In genomic region chr2:155513248-155513647, GRCh38 we compare ENCODE assay signal across 32 cellular contexts.
"Had no signal": no experiment of that assay in that cellular context is flagged by ENCODE, and none has a peak within 500 bp of the region (broad histone marks: within the 10 kb centered on the region; RNA-seq: fewer than 3 reads in every experiment).

No MANE protein-coding gene starts in this region.

- H3K79me2 ChIP-seq: parathyroid adenoma had no signal

- H3K4me3 Mint-ChIP-seq: naive thymus-derived CD8-positive, alpha-beta T cell; natural killer cell treated with Interleukin-12 subunit alpha and Interleukin-12 subunit beta and Interleukin-15 and Interleukin-18, amount 100 ng/mL, for 72 hours; nephron progenitor cell; neural crest cell; stimulated activated memory B cell treated with anti-CD40 and anti-IgM and Interleukin-4, amounts not matched to agents 10 μg/mL and 1 μg/mL and 100 μg/mL, for 72 hours; stimulated activated naive CD8-positive, alpha-beta T cell treated with anti-CD3 and anti-CD28 coated beads, Interleukin-15, amount 100 ng/mL, for 72 hours; type B pancreatic cell had no signal

- H3K27me3 ChIP-seq: ovary, spleen, suprapubic skin, testis, tibial artery, transverse colon, upper lobe of right lung, uterus had no signal

- H3K27ac ChIP-seq: ovary, parathyroid adenoma, psoas muscle, skin epidermis, spleen, suprapubic skin, testis, tibial artery, transverse colon, upper lobe of right lung, uterus had no signal

- H2AFZ ChIP-seq: parathyroid adenoma had no signal

- DNase-seq: naive thymus-derived CD8-positive, alpha-beta T cell; nephron progenitor cell; occipital lobe; ovary; posterior cingulate gyrus; psoas muscle; right cardiac atrium; spleen; stimulated activated CD4-positive, alpha-beta T cell treated with anti-CD3 and anti-CD28 coated beads, Interleukin-12 subunit alpha, Interleukin-12 subunit beta, amount 100 ng/mL, for 4 hours; stimulated activated CD4-positive, alpha-beta T cell treated with anti-CD3 and anti-CD28 coated beads, Interleukin-1b, Interleukin-23, amount 100 ng/mL, for 48 hours; stimulated activated CD4-positive, alpha-beta T cell treated with anti-CD3 and anti-CD28 coated beads, Interleukin-4, amount 100 ng/mL, for 1 hour; stimulated activated CD4-positive, alpha-beta T cell treated with anti-CD3 and anti-CD28 coated beads, Interleukin-4, amount 100 ng/mL, for 4 hours; stimulated activated CD8-positive, alpha-beta memory T cell treated with anti-CD3 and anti-CD28 coated beads, Interleukin-4, amount 100 ng/mL, for 48 hours; stimulated activated naive CD4-positive, alpha-beta T cell; stimulated activated naive CD8-positive, alpha-beta T cell treated with anti-CD3 and anti-CD28 coated beads, Interleukin-15, amount 100 ng/mL, for 72 hours; stimulated activated naive CD8-positive, alpha-beta T cell treated with anti-CD3 and anti-CD28 coated beads, Interleukin-15, Interleukin-2, amounts not matched to agents 100 U/mL and 50 U/mL, for 24 hours; substantia nigra; testis; tibial artery; transverse colon; upper lobe of right lung; uterus had no signal

- H3K27ac Mint-ChIP-seq: naive thymus-derived CD8-positive, alpha-beta T cell; natural killer cell treated with Interleukin-12 subunit alpha and Interleukin-12 subunit beta and Interleukin-15 and Interleukin-18, amount 100 ng/mL, for 72 hours; nephron progenitor cell; progenitor cell of endocrine pancreas; stimulated activated memory B cell treated with anti-CD40 and anti-IgM and Interleukin-4, amounts not matched to agents 10 μg/mL and 1 μg/mL and 100 μg/mL, for 72 hours; stimulated activated naive CD8-positive, alpha-beta T cell treated with anti-CD3 and anti-CD28 coated beads, Interleukin-15, amount 100 ng/mL, for 72 hours; type B pancreatic cell had no signal

- H3K36me3 ChIP-seq: ovary, spleen, suprapubic skin, tibial artery, transverse colon, upper lobe of right lung, uterus had no signal

- H3K4me3 ChIP-seq: ovary, psoas muscle, skin epidermis, smooth muscle cell, spleen, suprapubic skin, testis, tibial artery, transverse colon, upper lobe of right lung, uterus had no signal

- H3K4me2 ChIP-seq: smooth muscle cell had no signal

- H3K4me1 Mint-ChIP-seq: naive thymus-derived CD8-positive, alpha-beta T cell; nephron progenitor cell; neural crest cell; stimulated activated memory B cell treated with anti-CD40 and anti-IgM and Interleukin-4, amounts not matched to agents 10 μg/mL and 1 μg/mL and 100 μg/mL, for 72 hours; stimulated activated naive CD8-positive, alpha-beta T cell treated with anti-CD3 and anti-CD28 coated beads, Interleukin-15, amount 100 ng/mL, for 72 hours had no signal

- H3K9ac ChIP-seq: parathyroid adenoma had no signal

- H3K36me3 Mint-ChIP-seq: naive thymus-derived CD8-positive, alpha-beta T cell; natural killer cell treated with Interleukin-12 subunit alpha and Interleukin-12 subunit beta and Interleukin-15 and Interleukin-18, amount 100 ng/mL, for 72 hours; stimulated activated memory B cell treated with anti-CD40 and anti-IgM and Interleukin-4, amounts not matched to agents 10 μg/mL and 1 μg/mL and 100 μg/mL, for 72 hours; type B pancreatic cell had no signal

- H3K4me1 ChIP-seq: parathyroid adenoma, psoas muscle, spleen, suprapubic skin, testis, tibial artery, transverse colon, upper lobe of right lung, uterus had no signal

- H3K9me3 ChIP-seq: ovary, psoas muscle, spleen, suprapubic skin, testis, tibial artery, transverse colon, upper lobe of right lung, uterus had no signal

- H3K9me3 Mint-ChIP-seq: nephron progenitor cell; neural crest cell; stimulated activated naive CD8-positive, alpha-beta T cell treated with anti-CD3 and anti-CD28 coated beads, Interleukin-15, amount 100 ng/mL, for 72 hours; type B pancreatic cell had no signal

- H3K27me3 Mint-ChIP-seq: naive thymus-derived CD8-positive, alpha-beta T cell; natural killer cell treated with Interleukin-12 subunit alpha and Interleukin-12 subunit beta and Interleukin-15 and Interleukin-18, amount 100 ng/mL, for 72 hours; progenitor cell of endocrine pancreas; stimulated activated memory B cell treated with anti-CD40 and anti-IgM and Interleukin-4, amounts not matched to agents 10 μg/mL and 1 μg/mL and 100 μg/mL, for 72 hours; stimulated activated naive CD8-positive, alpha-beta T cell treated with anti-CD3 and anti-CD28 coated beads, Interleukin-15, amount 100 ng/mL, for 72 hours had no signal

- ATAC-seq: naive thymus-derived CD8-positive, alpha-beta T cell; natural killer cell treated with Interleukin-12 subunit alpha and Interleukin-12 subunit beta and Interleukin-15 and Interleukin-18, amount 100 ng/mL, for 72 hours; psoas muscle; right cardiac atrium; sciatic nerve; stimulated activated memory B cell treated with anti-CD40 and anti-IgM and Interleukin-4, amounts not matched to agents 10 μg/mL and 1 μg/mL and 100 μg/mL, for 72 hours; stimulated activated naive CD8-positive, alpha-beta T cell treated with anti-CD3 and anti-CD28 coated beads, Interleukin-15, amount 100 ng/mL, for 72 hours; stimulated activated naive CD8-positive, alpha-beta T cell treated with anti-CD3 and anti-CD28 coated beads, Interleukin-15, Interleukin-2, amounts not matched to agents 100 U/mL and 50 U/mL, for 24 hours; upper lobe of right lung had no signal
